ENCODE assay signal across 6 cellular contexts in the genomic region with DNA sequence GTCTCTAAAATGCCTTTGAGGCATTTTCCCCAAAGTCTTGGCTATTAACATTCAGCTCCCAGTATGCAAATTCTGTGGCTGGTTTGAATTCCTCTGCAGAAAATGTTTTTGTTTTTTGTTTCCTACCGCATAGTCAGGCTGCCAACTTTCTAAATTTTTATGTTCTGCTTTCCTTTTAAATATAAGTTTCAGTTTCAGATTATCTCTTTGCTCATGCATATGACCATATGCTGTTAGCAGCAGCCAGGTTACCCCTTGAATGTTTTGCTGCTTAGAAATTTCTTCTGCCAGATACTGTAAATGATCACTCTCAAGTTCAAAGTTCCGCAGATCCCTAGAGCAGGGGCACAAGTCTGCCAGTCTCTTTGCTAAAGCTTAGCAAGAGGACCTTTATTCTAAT.
"Had no signal": no experiment of that assay in that cellular context is flagged by ENCODE, and none has a peak within 500 bp of the region (broad histone marks: within the 10 kb centered on the region; RNA-seq: fewer than 3 reads in every experiment).

No MANE protein-coding gene starts in this region.

- H3K27ac Mint-ChIP-seq: GM23338, H9, HFFc6, IgD-negative memory B cell had no signal

- H3K4me3 ChIP-seq: GM23338 had no signal

- ATAC-seq: GM23338 had no signal

- DNase-seq: H9, HCEC 1CT, HFFc6, KBM-7 had no signal

- H3K4me1 Mint-ChIP-seq: IgD-negative memory B cell had no signal

- H2AFZ ChIP-seq: GM23338 had no signal

- H3K4me2 ChIP-seq: GM23338 had no signal

- H3K27me3 Mint-ChIP-seq: IgD-negative memory B cell had no signal

- H3K4me3 Mint-ChIP-seq: GM23338, H9, HFFc6 had no signal
